Comparison of ENCODE assay signal across 11 cellular contexts in genomic region chr11:2525941-2526807, GRCh38.
A peak's percentile ranks its signal among the peaks of the same experiment; 100 is the strongest.
DNase-seq lines count a peak whose midpoint lies in the region; ATAC-seq, FAIRE-seq and TF ChIP-seq lines count a peak whose summit lies in the region.
"Had no signal": no experiment of that assay in that cellular context is flagged by ENCODE, and none has a peak within 500 bp of the region (broad histone marks: within the 10 kb centered on the region; RNA-seq: fewer than 3 reads in every experiment).

No MANE protein-coding gene starts in this region.

- H3K4me3 ChIP-seq in left lung (no peak overlapping the region), thyroid gland (replicated peaks in 1 of 3) (peak overlapping the region in 2 of 3 donors; percentile 3 to 9)
- H3K4me3 ChIP-seq: gastrocnemius medialis had no signal

- no peaks in the 10 kb centered on the region for H3K9me3 ChIP-seq in left lung
- H3K9me3 ChIP-seq in thyroid gland, result no peaks in the 10 kb centered on the region
- H3K9me3 ChIP-seq: breast epithelium, gastrocnemius medialis had no signal

- H3K36me3 Mint-ChIP-seq in activated T-cell treated with anti-CD3 and anti-CD28 coated beads, Interleukin-2, amount 50 U/mL, for 72 hours (ENCODE audit: insufficient read depth in 2 of 2), result no peaks in the 10 kb centered on the region

- POLR2A ChIA-PET in GM10248 (lab: Yijun Ruan, JAX), result no interaction called here

- H3K27me3 ChIP-seq in left lung (no peaks in the 10 kb centered on the region), thyroid gland (no peaks in the 10 kb centered on the region)
- H3K27me3 ChIP-seq: breast epithelium, gastrocnemius medialis had no signal

- peaks cover 0 to 14% of the 10 kb centered on the region in 2 donors for H3K4me1 ChIP-seq in left lung
- peaks cover 52 to 71% of the 10 kb centered on the region in 2 donors for H3K4me1 ChIP-seq in thyroid gland
- H3K4me1 ChIP-seq: breast epithelium, gastrocnemius medialis had no signal

- no peak for ATAC-seq in activated T-cell treated with anti-CD3 and anti-CD28 coated beads, Interleukin-2, amount 50 U/mL, for 72 hours (replicated peaks in 1 of 2)
- ATAC-seq in left lung (no peak), GM21360 (IDR thresholded peaks at IDR 0.05; ENCODE audit: unreplicated experiment) (no peak)
- ATAC-seq: gastrocnemius medialis had no signal

- no peak overlapping the region for H3K27ac Mint-ChIP-seq in activated T-cell treated with anti-CD3 and anti-CD28 coated beads, Interleukin-2, amount 50 U/mL, for 72 hours

- H3K27ac ChIP-seq in left lung (no peak overlapping the region), thyroid gland (peak overlapping the region; percentile 83 to 96 (median 93))
- H3K27ac ChIP-seq: breast epithelium, gastrocnemius medialis, VCaP had no signal

- FAIRE-seq in RCC 7860 (lab: Jason Lieb, UNC), result no peak

- no peaks in the 10 kb centered on the region for H3K9me3 Mint-ChIP-seq in activated T-cell treated with anti-CD3 and anti-CD28 coated beads, Interleukin-2, amount 50 U/mL, for 72 hours

- WGBS in thyroid gland, 2 donors, result 42 to 49% methylated on average over 11 to 14 of the region's 15 CpGs

- H3K4me3 Mint-ChIP-seq in activated T-cell treated with anti-CD3 and anti-CD28 coated beads, Interleukin-2, amount 50 U/mL, for 72 hours, result peak overlapping the region; percentile 23 to 57

- peak in 1 of 2 donors; percentile 31 for TF ChIP-seq POLR2A in thyroid gland (IDR thresholded peaks at IDR 0.05)

- H3K4me1 Mint-ChIP-seq in activated T-cell treated with anti-CD3 and anti-CD28 coated beads, Interleukin-2, amount 50 U/mL, for 72 hours (ENCODE audit: low read depth), result peaks cover 27% of the 10 kb centered on the region

- peak; percentile 17 for DNase-seq in activated T-cell treated with anti-CD3 and anti-CD28 coated beads, Interleukin-2, amount 50 U/mL, for 1 hour
- no peak for DNase-seq in activated T-cell treated with anti-CD3 and anti-CD28 coated beads for 4 hours
- DNase-seq in activated T-cell treated with anti-CD3 and anti-CD28 coated beads, Interleukin-2, amount 50 U/mL, for 72 hours, result no peak
- DNase-seq in left lung, result peak; percentile 27 to 59
- peak; percentile 94 for DNase-seq in thyroid gland
- no peak for DNase-seq in GM10248 (ENCODE audit: extremely low spot score)
- DNase-seq in RCC 7860 (ENCODE audit: low spot score), result no peak

- no peaks in the 10 kb centered on the region for H3K27me3 Mint-ChIP-seq in activated T-cell treated with anti-CD3 and anti-CD28 coated beads, Interleukin-2, amount 50 U/mL, for 72 hours (ENCODE audit: low read depth)

- TF ChIP-seq CTCF in left lung (IDR thresholded peaks at IDR 0.05), result no peak
- no peak for TF ChIP-seq CTCF in thyroid gland (IDR thresholded peaks at IDR 0.05)
- no peak for TF ChIP-seq CTCF in GM10248 (IDR thresholded peaks at IDR 0.05; ENCODE audit: control extremely low read depth, extremely low read depth, low read depth, missing control alignments)

- H3K36me3 ChIP-seq in left lung (no peaks in the 10 kb centered on the region), thyroid gland (no peaks in the 10 kb centered on the region)
- H3K36me3 ChIP-seq: breast epithelium, gastrocnemius medialis had no signal

- CTCF ChIA-PET in GM10248 (lab: Yijun Ruan, JAX), result interaction anchor here (0.9 to 14.2 kb wide), 3 partner anchors 103 to 360 kb away, joined by 3 to 528 read pairs (median 204); partner anchors contain the start of gene CDKN1C

- intact Hi-C loops in left lung (cut with DNase I), result loop anchor here (5.0 to 10.0 kb wide), 2 partner anchors 99 to 221 kb away; partner anchors contain the start of genes C11orf21 (in 1 of the 2) and TSPAN32 (in 1 of the 2)
- intact Hi-C loops in thyroid gland (cut with DNase I), result loop anchor here (5.0 to 10.0 kb wide), 2 partner anchors 224 to 321 kb away; partner anchors contain the start of genes C11orf21 and TSPAN32

Comparison
In these comparisons a context has a peak if more than half of its experiments do, and no peak if none do; other contexts are left out.
1. DNase-seq: peak in activated T-cell treated with anti-CD3 and anti-CD28 coated beads, Interleukin-2, amount 50 U/mL, for 1 hour (single experiment), left lung (2 of 2) and thyroid gland (2 of 2); none in activated T-cell treated with anti-CD3 and anti-CD28 coated beads for 4 hours (single experiment), activated T-cell treated with anti-CD3 and anti-CD28 coated beads, Interleukin-2, amount 50 U/mL, for 72 hours (0 of 2), GM10248 (single experiment) and RCC 7860 (single experiment).
2. H3K27ac ChIP-seq: peak in thyroid gland (3 of 3); none in left lung (0 of 2).
3. H3K4me3 ChIP-seq: peak in thyroid gland (2 of 3); none in left lung (0 of 2).